ENCODE assay signal across 11 cellular contexts in the genomic region with DNA sequence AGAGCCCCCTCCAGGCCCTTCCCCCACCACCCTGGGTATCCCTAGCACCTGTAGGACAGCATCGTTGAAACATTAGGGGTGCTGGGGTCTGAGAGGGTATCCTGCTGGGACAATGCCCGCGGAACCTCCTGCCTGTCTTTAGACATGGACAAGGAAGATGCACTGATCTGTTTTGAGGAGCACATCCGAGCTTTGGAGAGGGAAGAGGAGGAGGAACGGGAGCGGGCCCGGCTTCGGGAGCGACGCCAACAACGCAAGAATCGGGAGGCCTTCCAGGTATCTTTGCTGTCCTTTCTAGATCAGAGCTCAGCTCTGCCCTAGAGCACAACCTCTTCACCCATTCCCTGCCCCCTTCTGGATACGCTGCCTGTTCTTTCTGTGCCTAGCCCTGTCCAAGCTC. TPM values are rescaled to one million over a fixed set of nuclear protein-coding genes. Genes with fewer than 3 reads are reported as not detected.
DNase-seq lines count a peak whose midpoint lies in the region; ATAC-seq and TF ChIP-seq lines count a peak whose summit lies in the region.
"Had no signal": no experiment of that assay in that cellular context is flagged by ENCODE, and none has a peak within 500 bp of the region (broad histone marks: within the 10 kb centered on the region; RNA-seq: fewer than 3 reads in every experiment).

No MANE protein-coding gene starts in this region.

- no peaks in the 10 kb centered on the region for H3K9me3 ChIP-seq in CD8-positive, alpha-beta T cell (ENCODE audit: low read length)
- H3K9me3 ChIP-seq: BE2C had no signal

- no peak overlapping the region for H3K27ac ChIP-seq in CD8-positive, alpha-beta T cell (ENCODE audit: low read depth, low read length)
- H3K27ac ChIP-seq: HL-60 had no signal

- DNase-seq in CD8-positive, alpha-beta T cell = no peak
- peak; percentile 44 for DNase-seq in left lobe of liver (ENCODE audit: low spot score)
- DNase-seq in stimulated activated effector memory CD8-positive, alpha-beta T cell treated with anti-CD3 and anti-CD28 coated beads, Interleukin-12 subunit alpha, Interleukin-12 subunit beta, amount 100 ng/mL, for 72 hours (ENCODE audit: low spot score in 2 of 2) = no peak
- DNase-seq in T-helper 2 cell = no peak
- DNase-seq in NK-92 (lab: John Stamatoyannopoulos, UW; ENCODE audit: unreplicated experiment) = no peak
- no peak for DNase-seq in HCEC 1CT
- DNase-seq: aorta had no signal

- no peaks in the 10 kb centered on the region for H3K27me3 Mint-ChIP-seq in CD8-positive, alpha-beta T cell (ENCODE audit: low read depth)
- H3K27me3 Mint-ChIP-seq in activated T-helper 17 cell treated with anti-CD3 and anti-CD28 coated beads, Interleukin-2, amount 50 U/mL, for 72 hours = no peaks in the 10 kb centered on the region

- POLR2A ChIA-PET in CD8-positive, alpha-beta T cell (lab: Charles Lee) = interaction anchor here (0.5 to 4.3 kb wide), 7 partner anchors 11 to 105 kb away, joined by 3 to 19 read pairs (median 5); partner anchors contain the start of genes PRPF40B and TMBIM6

- no peak for ATAC-seq in CD8-positive, alpha-beta T cell
- ATAC-seq in activated T-helper 17 cell treated with anti-CD3 and anti-CD28 coated beads, Interleukin-2, amount 50 U/mL, for 72 hours (replicated peaks) = no peak
- ATAC-seq in left lobe of liver = no peak
- no peak for ATAC-seq in stimulated activated effector memory CD8-positive, alpha-beta T cell treated with anti-CD3 and anti-CD28 coated beads, Interleukin-12 subunit alpha, Interleukin-12 subunit beta, amount 100 ng/mL, for 72 hours

- peak overlapping the region; percentile 46 for H3K27ac Mint-ChIP-seq in CD8-positive, alpha-beta T cell
- peak overlapping the region; percentile 16 for H3K27ac Mint-ChIP-seq in activated T-helper 17 cell treated with anti-CD3 and anti-CD28 coated beads, Interleukin-2, amount 50 U/mL, for 72 hours
- peak overlapping the region; percentile 80 for H3K27ac Mint-ChIP-seq in stimulated activated effector memory CD8-positive, alpha-beta T cell treated with anti-CD3 and anti-CD28 coated beads, Interleukin-12 subunit alpha, Interleukin-12 subunit beta, amount 100 ng/mL, for 72 hours

- no peaks in the 10 kb centered on the region for H3K27me3 ChIP-seq in CD8-positive, alpha-beta T cell (ENCODE audit: insufficient read depth, low read length)
- H3K27me3 ChIP-seq: BE2C had no signal

- H3K4me1 ChIP-seq in CD8-positive, alpha-beta T cell (ENCODE audit: insufficient read depth, low read length) = peaks cover 21% of the 10 kb centered on the region

- peaks cover 29% of the 10 kb centered on the region for H3K4me1 Mint-ChIP-seq in CD8-positive, alpha-beta T cell (ENCODE audit: low read depth)
- H3K4me1 Mint-ChIP-seq in activated T-helper 17 cell treated with anti-CD3 and anti-CD28 coated beads, Interleukin-2, amount 50 U/mL, for 72 hours = peaks cover 9% of the 10 kb centered on the region
- H3K4me1 Mint-ChIP-seq in stimulated activated effector memory CD8-positive, alpha-beta T cell treated with anti-CD3 and anti-CD28 coated beads, Interleukin-12 subunit alpha, Interleukin-12 subunit beta, amount 100 ng/mL, for 72 hours = peaks cover 30% of the 10 kb centered on the region

- H3K4me3 ChIP-seq in CD8-positive, alpha-beta T cell (ENCODE audit: low read depth, low read length) = no peak overlapping the region

- H3K4me3 Mint-ChIP-seq in CD8-positive, alpha-beta T cell = no peak overlapping the region
- no peak overlapping the region for H3K4me3 Mint-ChIP-seq in activated T-helper 17 cell treated with anti-CD3 and anti-CD28 coated beads, Interleukin-2, amount 50 U/mL, for 72 hours
- no peak overlapping the region for H3K4me3 Mint-ChIP-seq in stimulated activated effector memory CD8-positive, alpha-beta T cell treated with anti-CD3 and anti-CD28 coated beads, Interleukin-12 subunit alpha, Interleukin-12 subunit beta, amount 100 ng/mL, for 72 hours

- H3K36me3 ChIP-seq in CD8-positive, alpha-beta T cell (ENCODE audit: insufficient read depth, low read length) = no peaks in the 10 kb centered on the region
- H3K36me3 ChIP-seq: BE2C had no signal

- TF ChIP-seq CTCF in CD8-positive, alpha-beta T cell (IDR thresholded peaks at IDR 0.05) = no peak

- CTCF ChIA-PET in CD8-positive, alpha-beta T cell (lab: Charles Lee) = interaction anchor here (0.5 to 19.5 kb wide), 19 partner anchors 9 to 278 kb away, joined by 3 to 493 read pairs (median 6); partner anchors contain the start of genes FMNL3, PRPF40B and TMBIM6

- no peaks in the 10 kb centered on the region for H3K9me3 Mint-ChIP-seq in CD8-positive, alpha-beta T cell
- no peaks in the 10 kb centered on the region for H3K9me3 Mint-ChIP-seq in activated T-helper 17 cell treated with anti-CD3 and anti-CD28 coated beads, Interleukin-2, amount 50 U/mL, for 72 hours
- no peaks in the 10 kb centered on the region for H3K9me3 Mint-ChIP-seq in stimulated activated effector memory CD8-positive, alpha-beta T cell treated with anti-CD3 and anti-CD28 coated beads, Interleukin-12 subunit alpha, Interleukin-12 subunit beta, amount 100 ng/mL, for 72 hours
- H3K9me3 Mint-ChIP-seq: immature natural killer cell had no signal

- intact Hi-C loops in CD8-positive, alpha-beta T cell (cut with DNase I, micrococcal nuclease) = loop anchor here (2.0 kb wide), 1 partner anchor 142 kb away; no protein-coding TSS in a partner anchor

- peaks cover 5% of the 10 kb centered on the region for H3K36me3 Mint-ChIP-seq in CD8-positive, alpha-beta T cell
- no peaks in the 10 kb centered on the region for H3K36me3 Mint-ChIP-seq in activated T-helper 17 cell treated with anti-CD3 and anti-CD28 coated beads, Interleukin-2, amount 50 U/mL, for 72 hours (ENCODE audit: low read depth)
- peaks cover 18% of the 10 kb centered on the region for H3K36me3 Mint-ChIP-seq in stimulated activated effector memory CD8-positive, alpha-beta T cell treated with anti-CD3 and anti-CD28 coated beads, Interleukin-12 subunit alpha, Interleukin-12 subunit beta, amount 100 ng/mL, for 72 hours

RNA-seq across cellular contexts. Expression of gene PRPF40B, which starts 13.2 kb away (rescaled TPM):
- 1 to 10 TPM; 3.4 to 4.2 TPM for total RNA-seq in CD8-positive, alpha-beta T cell
- total RNA-seq in activated T-helper 17 cell treated with anti-CD3 and anti-CD28 coated beads, Interleukin-2, amount 50 U/mL, for 72 hours = 1 to 10 TPM; 7.7 to 8.2 TPM
- total RNA-seq in left lobe of liver = 6.3 TPM

RNA-seq across cellular contexts. Expression of gene FAM186B, which starts 31.1 kb away (rescaled TPM):
- 1 to 10 TPM in 1 of 2 experiments, under 1 TPM in 1; 0.50 to 1.0 TPM for total RNA-seq in CD8-positive, alpha-beta T cell
- total RNA-seq in activated T-helper 17 cell treated with anti-CD3 and anti-CD28 coated beads, Interleukin-2, amount 50 U/mL, for 72 hours = under 1 TPM in 1 of 2 donors, not detected in 1; 0.11 TPM
- total RNA-seq in left lobe of liver = 1.2 TPM

Comparison
In these comparisons a context has a peak if more than half of its experiments do, and no peak if none do; other contexts are left out.
1. H3K27ac Mint-ChIP-seq: peak in every context shown above with its lines; median percentile 80 in stimulated activated effector memory CD8-positive, alpha-beta T cell treated with anti-CD3 and anti-CD28 coated beads, Interleukin-12 subunit alpha, Interleukin-12 subunit beta, amount 100 ng/mL, for 72 hours; 46 in CD8-positive, alpha-beta T cell; 16 in activated T-helper 17 cell treated with anti-CD3 and anti-CD28 coated beads, Interleukin-2, amount 50 U/mL, for 72 hours.